22 cellular contexts compared by ENCODE assay signal in the genomic region with DNA sequence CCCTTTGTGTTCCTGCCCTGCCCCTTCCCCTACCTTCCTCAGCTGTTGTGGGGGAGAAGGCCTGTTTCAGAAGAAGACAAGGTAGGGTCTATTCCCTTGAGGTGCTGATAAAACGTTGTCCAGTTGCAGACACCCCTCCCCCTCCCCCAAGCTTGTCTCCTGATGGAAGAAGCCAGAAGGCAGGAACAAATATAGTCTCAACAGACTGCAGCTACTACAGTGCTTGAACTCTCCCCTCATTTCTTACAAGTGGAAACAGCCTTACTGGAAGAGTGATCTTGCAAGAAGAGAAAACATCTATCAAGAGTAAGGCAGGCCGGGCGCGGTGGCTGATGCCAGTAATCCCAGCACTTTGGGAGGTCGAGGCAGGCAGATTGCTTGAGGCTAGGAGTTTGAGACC. TPM values are rescaled to one million over a fixed set of nuclear protein-coding genes. Genes with fewer than 3 reads are reported as not detected.
A peak's percentile ranks its signal among the peaks of the same experiment; 100 is the strongest.
DNase-seq lines count a peak whose midpoint lies in the region; ATAC-seq and TF ChIP-seq lines count a peak whose summit lies in the region.
"Had no signal": no experiment of that assay in that cellular context is flagged by ENCODE, and none has a peak within 500 bp of the region (broad histone marks: within the 10 kb centered on the region; RNA-seq: fewer than 3 reads in every experiment).

No MANE protein-coding gene starts in this region.

- peak overlapping the region; percentile 70 for H2BK120ac ChIP-seq in IMR-90 (ENCODE audit: low read depth, low read length)

- no TSS peak for BruUV-seq in IMR-90 (replicated peaks; lab: Mats Ljungman, UMichigan)

- TF ChIP-seq CTCF in IMR-90 (conservative IDR thresholded peaks at IDR 0.05; ENCODE audit: low read depth, low read length) (no peak), ascending aorta (IDR thresholded peaks at IDR 0.05) (no peak), glutamatergic neuron (IDR thresholded peaks at IDR 0.05; ENCODE audit: partially characterized antibody, unreplicated experiment) (no peak), thoracic aorta (IDR thresholded peaks at IDR 0.05) (no peak)

- no peaks in the 10 kb centered on the region for H3K36me3 Mint-ChIP-seq in glutamatergic neuron (ENCODE audit: unreplicated experiment)
- H3K36me3 Mint-ChIP-seq in naive thymus-derived CD8-positive, alpha-beta T cell, result no peaks in the 10 kb centered on the region
- H3K36me3 Mint-ChIP-seq: CD4-positive, alpha-beta memory T cell had no signal

- no peak for TF ChIP-seq RAD21 in IMR-90 (IDR thresholded peaks at IDR 0.05; ENCODE audit: low read length)

- POLR2A ChIA-PET in IMR-90 (lab: Charles Lee; ENCODE audit: unreplicated experiment), result no interaction called here
- POLR2A ChIA-PET in naive thymus-derived CD8-positive, alpha-beta T cell (lab: Charles Lee), result no interaction called here

- no peaks in the 10 kb centered on the region for H4K20me1 ChIP-seq in IMR-90 (ENCODE audit: insufficient read depth, low read length)

- no peak overlapping the region for H3K9ac ChIP-seq in IMR-90 (ENCODE audit: low read depth, low read length)

- TF ChIP-seq POLR2A in IMR-90 (IDR thresholded peaks at IDR 0.05; ENCODE audit: low read depth, low read length) (no peak), erythroblast (IDR thresholded peaks at IDR 0.05; ENCODE audit: low read length) (no peak)

- dilution Hi-C loops in IMR-90 (cut with HindIII; ENCODE audit: low sequenced_read_pairs, unreplicated experiment), result no loop called here

- H3K56ac ChIP-seq in IMR-90 (ENCODE audit: extremely low read depth, insufficient read depth, low read length), result no peak overlapping the region

- H3K4me3 Mint-ChIP-seq in glutamatergic neuron (ENCODE audit: unreplicated experiment), result no peak overlapping the region
- no peak overlapping the region for H3K4me3 Mint-ChIP-seq in naive thymus-derived CD8-positive, alpha-beta T cell
- H3K4me3 Mint-ChIP-seq: CD4-positive, alpha-beta memory T cell had no signal

- WGBS in IMR-90 (ENCODE audit: extremely low coverage in 2 of 2, insufficient read length in 1 of 2), 2 experiments, result 80% methylated on average over 1 of the region's 5 CpGs; no CpG with 5 or more reads in 1 of the 2 experiments

- no peak for ATAC-seq in IMR-90 (ENCODE audit: low read depth)
- no peak for ATAC-seq in thoracic aorta (ENCODE audit: insufficient number of reproducible peaks, low FRiP score, low read depth)
- ATAC-seq in naive thymus-derived CD8-positive, alpha-beta T cell, result no peak

- peaks cover 13% of the 10 kb centered on the region; the same call in 1 of the 2 replicates for H3K9me1 ChIP-seq in IMR-90 (ENCODE audit: insufficient read depth, low read length)

- no peak overlapping the region for H4K5ac ChIP-seq in IMR-90 (ENCODE audit: low read depth, low read length)

- H4K8ac ChIP-seq in IMR-90 (ENCODE audit: low read depth in 2 of 2, low read length in 2 of 2), result peak overlapping the region in 1 of 2 experiments; percentile 39; a peak in 1 of 4 replicates

- peaks cover 1% of the 10 kb centered on the region for H3K9me3 Mint-ChIP-seq in glutamatergic neuron (ENCODE audit: unreplicated experiment)
- no peaks in the 10 kb centered on the region for H3K9me3 Mint-ChIP-seq in naive thymus-derived CD8-positive, alpha-beta T cell

- in situ Hi-C loops in IMR-90 (cut with MboI; ENCODE audit: low sequenced_read_pairs), result no loop called here

- no peak overlapping the region for H3K23ac ChIP-seq in IMR-90 (ENCODE audit: low read depth, low read length)

- H2AFZ ChIP-seq in IMR-90 (replicated peaks; ENCODE audit: low read length, poor library complexity), result peak overlapping the region; percentile 51

- peaks cover 17% of the 10 kb centered on the region for H3K4me1 ChIP-seq in IMR-90 (ENCODE audit: control insufficient read depth, insufficient read depth, low read length)
- H3K4me1 ChIP-seq in ascending aorta, result peaks cover 0 to 36% of the 10 kb centered on the region in 2 donors
- peaks cover 17 to 60% of the 10 kb centered on the region in 2 donors for H3K4me1 ChIP-seq in thoracic aorta (ENCODE audit: control insufficient read depth in 1 of 2, low read depth in 2 of 2)

- H3K14ac ChIP-seq in IMR-90 (replicated peaks; ENCODE audit: low read depth, low read length), result no peak overlapping the region

- no peak overlapping the region for H2AK9ac ChIP-seq in IMR-90 (replicated peaks; ENCODE audit: low read depth, low read length, poor library complexity)

- H3K4me3 ChIP-seq in IMR-90 (ENCODE audit: insufficient read depth, low read depth, low read length) (no peak overlapping the region), ascending aorta (no peak overlapping the region), thoracic aorta (no peak overlapping the region)
- H3K4me3 ChIP-seq: MG63 had no signal

- no peak overlapping the region for H3K4me2 ChIP-seq in IMR-90 (ENCODE audit: low read depth, low read length)

- H2BK5ac ChIP-seq in IMR-90 (ENCODE audit: low read depth, low read length, poor library complexity, severe bottlenecking), result no peak overlapping the region

- no peaks in the 10 kb centered on the region for H3K36me3 ChIP-seq in IMR-90 (ENCODE audit: control insufficient read depth, insufficient read depth, low read length)
- no peaks in the 10 kb centered on the region for H3K36me3 ChIP-seq in ascending aorta
- no peaks in the 10 kb centered on the region for H3K36me3 ChIP-seq in thoracic aorta
- H3K36me3 ChIP-seq: MG63 had no signal

- no peak overlapping the region for H2BK15ac ChIP-seq in IMR-90 (ENCODE audit: low read depth, low read length)

- H3K27ac ChIP-seq in IMR-90 (ENCODE audit: insufficient read depth, low read length), result no peak overlapping the region
- peak overlapping the region; percentile 88 to 91 for H3K27ac ChIP-seq in ascending aorta
- peak overlapping the region; percentile 89 to 93 for H3K27ac ChIP-seq in thoracic aorta

- H3K27me3 ChIP-seq in IMR-90 (ENCODE audit: control insufficient read depth, insufficient read depth, low read length) (no peaks in the 10 kb centered on the region), ascending aorta (no peaks in the 10 kb centered on the region), thoracic aorta (replicated peaks; ENCODE audit: insufficient read depth) (no peaks in the 10 kb centered on the region)
- H3K27me3 ChIP-seq: MG63 had no signal

- DNase-seq in IMR-90 (no peak), ascending aorta (ENCODE audit: low spot score in 2 of 2) (no peak), glutamatergic neuron (peak; percentile 14), thoracic aorta (ENCODE audit: low spot score) (no peak), erythroblast (lab: John Stamatoyannopoulos, UW) (no peak), activated gamma-delta T cell treated with Interleukin-2 at 50 U/mL for 16 hours (no peak)
- no peak for DNase-seq in naive thymus-derived CD8-positive, alpha-beta T cell
- DNase-seq: C1 segment of cervical spinal cord; CD4-positive, alpha-beta memory T cell; COR-L47; DMS53; KG1; MG63; NCI-H1105 treated with DMSO at 0.1 percent for 48 hours; NCI-H2029 treated with DMSO at 0.1 percent for 48 hours; NCI-H2227 treated with DMSO at 0.1 percent for 48 hours; NCI-H526 treated with DMSO at 0.1 percent for 48 hours; RPMI8226; SHP77 had no signal

- H3K27me3 Mint-ChIP-seq in glutamatergic neuron (ENCODE audit: unreplicated experiment), result no peaks in the 10 kb centered on the region
- H3K27me3 Mint-ChIP-seq in naive thymus-derived CD8-positive, alpha-beta T cell, result no peaks in the 10 kb centered on the region
- H3K27me3 Mint-ChIP-seq: CD4-positive, alpha-beta memory T cell had no signal

- H2BK20ac ChIP-seq in IMR-90 (ENCODE audit: low read depth, low read length), result peak overlapping the region; percentile 40

- intact Hi-C loops in IMR-90 (cut with micrococcal nuclease), result loop anchor here (10.0 kb wide), 1 partner anchor 433 kb away; no protein-coding TSS in a partner anchor
- intact Hi-C loops in ascending aorta (cut with DNase I), result loop anchor here (5.0 kb wide), 1 partner anchor 95 kb away; no protein-coding TSS in a partner anchor

- H3K4me1 Mint-ChIP-seq in glutamatergic neuron (ENCODE audit: low read depth, unreplicated experiment), result peaks cover 10% of the 10 kb centered on the region
- peaks cover 4 to 11% (median 11%) of the 10 kb centered on the region in 4 donors for H3K4me1 Mint-ChIP-seq in naive thymus-derived CD8-positive, alpha-beta T cell

- no peak overlapping the region for H3K18ac ChIP-seq in IMR-90 (ENCODE audit: low read depth, low read length)

- no peak overlapping the region for H2AK5ac ChIP-seq in IMR-90 (ENCODE audit: low read depth, low read length)

- peak overlapping the region; percentile 69 for H3K4ac ChIP-seq in IMR-90 (ENCODE audit: low read depth, low read length)

- CTCF ChIA-PET in IMR-90 (lab: Yijun Ruan, JAX), result no interaction called here

- no peak overlapping the region for H3K27ac Mint-ChIP-seq in glutamatergic neuron (ENCODE audit: unreplicated experiment)
- no peak overlapping the region for H3K27ac Mint-ChIP-seq in naive thymus-derived CD8-positive, alpha-beta T cell

- H3K9me3 ChIP-seq in IMR-90 (ENCODE audit: control insufficient read depth, insufficient read depth, low read length) (no peaks in the 10 kb centered on the region), ascending aorta (no peaks in the 10 kb centered on the region), thoracic aorta (no peaks in the 10 kb centered on the region)
- H3K9me3 ChIP-seq: MG63 had no signal

- H3K79me1 ChIP-seq in IMR-90 (ENCODE audit: low read depth in 1 of 2, low read length in 2 of 2), result no peaks in the 10 kb centered on the region

- no peak overlapping the region for H4K91ac ChIP-seq in IMR-90 (ENCODE audit: insufficient read depth, low read depth, low read length)

TF ChIP-seq in IMR-90, 13 proteins besides CTCF, POLR2A, EP300 and RAD21 (continues in another document):
- no peak for TF ChIP-seq MAZ (IDR thresholded peaks at IDR 0.05; ENCODE audit: borderline replicate concordance, low read depth, low read length)
- TF ChIP-seq NFE2L2 (IDR thresholded peaks at IDR 0.05; ENCODE audit: low read depth, low read length), result no peak
- TF ChIP-seq BHLHE40 (IDR thresholded peaks at IDR 0.05; ENCODE audit: low read depth, low read length), result no peak

RNA-seq across cellular contexts. Expression of gene MAP7D3, which starts 11.0 kb away (rescaled TPM):
- total RNA-seq in IMR-90 (2012; rRNA removed), result 21.7 and 23.8 TPM in 2 replicates
- polyA plus RNA-seq in IMR-90 (2012; rRNA removed), result 9.7 and 10.0 TPM in 2 replicates
- polyA plus RNA-seq in IMR-90 (2012; cell fraction: cytosol; rRNA removed), result 4.4 and 5.7 TPM in 2 replicates
- 6.1 and 14.1 TPM in 2 replicates for polyA plus RNA-seq in IMR-90 (2012; cell fraction: nucleus; rRNA removed; ENCODE audit: low replicate concordance)
- 7.9 TPM for total RNA-seq in ascending aorta
- total RNA-seq in glutamatergic neuron (ENCODE audit: unreplicated experiment), result 4.6 TPM
- total RNA-seq in thoracic aorta, result 10 to 100 TPM; 41.6 to 44.5 TPM
- total RNA-seq in naive thymus-derived CD8-positive, alpha-beta T cell, result 1 to 10 TPM; 7.7 to 8.3 TPM
- polyA plus RNA-seq in naive thymus-derived CD8-positive, alpha-beta T cell, result 1 to 10 TPM; 3.5 to 5.6 (median 4.2) TPM

RNA-seq across cellular contexts. Expression of gene ADGRG4, which starts 38.5 kb away (rescaled TPM):
- total RNA-seq in IMR-90 (2012; rRNA removed) (not detected in 2 replicates), ascending aorta (0.75 TPM), glutamatergic neuron (ENCODE audit: unreplicated experiment) (not detected), thoracic aorta (under 1 TPM; 0.14 to 0.41 TPM)
- polyA plus RNA-seq in IMR-90 (2012; rRNA removed), result under 0.01 TPM in 1 of 2 replicates, not detected in the other
- not detected in 2 replicates for polyA plus RNA-seq in IMR-90 (2012; cell fraction: cytosol; rRNA removed)
- polyA plus RNA-seq in IMR-90 (2012; cell fraction: nucleus; rRNA removed; ENCODE audit: low replicate concordance), result 0.02 TPM in 1 of 2 replicates, not detected in the other
- total RNA-seq in naive thymus-derived CD8-positive, alpha-beta T cell, result not detected
- polyA plus RNA-seq in naive thymus-derived CD8-positive, alpha-beta T cell, result not detected
- total RNA-seq: A673; CD4-positive, alpha-beta memory T cell; NCI-H460; SK-MEL-5 had no signal
- polyA plus RNA-seq: CD4-positive, alpha-beta memory T cell had no signal
